ENCODE assay signal across 17 cellular contexts in genomic region chr3:154953538-154953937, GRCh38.
"Had no signal": no experiment of that assay in that cellular context is flagged by ENCODE, and none has a peak within 500 bp of the region (broad histone marks: within the 10 kb centered on the region; RNA-seq: fewer than 3 reads in every experiment).

No MANE protein-coding gene starts in this region.

- ATAC-seq: activated CD8-positive, alpha-beta memory T cell treated with anti-CD3 and anti-CD28 coated beads, Interleukin-2, amount 10 ng/mL, durations not matched to agents 7 days and 5 days; gastroesophageal sphincter; heart right ventricle; left lung had no signal

- H3K27me3 Mint-ChIP-seq: activated CD4-positive, alpha-beta memory T cell treated with anti-CD3 and anti-CD28 coated beads, Interleukin-2, amount 10 ng/mL, durations not matched to agents 7 days and 5 days; activated CD8-positive, alpha-beta memory T cell treated with anti-CD3 and anti-CD28 coated beads, Interleukin-2, amount 10 ng/mL, durations not matched to agents 7 days and 5 days; activated naive CD8-positive, alpha-beta T cell; stimulated activated naive CD8-positive, alpha-beta T cell treated with anti-CD3 and anti-CD28 coated beads, Interleukin-15, Interleukin-2, amounts not matched to agents 100 ng/mL and 50 ng/mL, for 24 hours had no signal

- H3K27ac Mint-ChIP-seq: activated CD4-positive, alpha-beta memory T cell treated with anti-CD3 and anti-CD28 coated beads, Interleukin-2, amount 10 ng/mL, durations not matched to agents 7 days and 5 days; activated CD8-positive, alpha-beta memory T cell treated with anti-CD3 and anti-CD28 coated beads, Interleukin-2, amount 10 ng/mL, durations not matched to agents 7 days and 5 days; activated naive CD8-positive, alpha-beta T cell; nephron; stimulated activated naive CD8-positive, alpha-beta T cell treated with anti-CD3 and anti-CD28 coated beads, Interleukin-15, Interleukin-2, amounts not matched to agents 100 ng/mL and 50 ng/mL, for 24 hours had no signal

- H3K9me3 ChIP-seq: vagina had no signal

- DNase-seq: activated CD4-positive, alpha-beta memory T cell treated with anti-CD3 and anti-CD28 coated beads, Interleukin-2, amount 10 ng/mL, durations not matched to agents 7 days and 5 days; activated CD4-positive, alpha-beta T cell treated with anti-CD3 and anti-CD28 coated beads for 48 hours; activated CD4-positive, CD25-positive, alpha-beta regulatory T cell; activated CD8-positive, alpha-beta memory T cell treated with anti-CD3 and anti-CD28 coated beads, Interleukin-2, amount 10 ng/mL, durations not matched to agents 7 days and 5 days; heart right ventricle; left lung; midbrain; nucleus accumbens; retina; stimulated activated CD4-positive, alpha-beta T cell treated with anti-CD3 and anti-CD28 coated beads, Interleukin-2, amount 100 ng/mL, for 24 hours; T-helper 9 cell had no signal

- H3K4me3 Mint-ChIP-seq: activated CD4-positive, alpha-beta memory T cell treated with anti-CD3 and anti-CD28 coated beads, Interleukin-2, amount 10 ng/mL, durations not matched to agents 7 days and 5 days; activated CD8-positive, alpha-beta memory T cell treated with anti-CD3 and anti-CD28 coated beads, Interleukin-2, amount 10 ng/mL, durations not matched to agents 7 days and 5 days; activated naive CD8-positive, alpha-beta T cell; nephron; stimulated activated naive CD8-positive, alpha-beta T cell treated with anti-CD3 and anti-CD28 coated beads, Interleukin-15, Interleukin-2, amounts not matched to agents 100 ng/mL and 50 ng/mL, for 24 hours had no signal

- H3K4me1 ChIP-seq: gastroesophageal sphincter, heart right ventricle, left lung, tibial nerve, vagina had no signal

- H3K27ac ChIP-seq: gastroesophageal sphincter, heart right ventricle, left lung, tibial nerve, vagina had no signal

- H3K36me3 ChIP-seq: gastroesophageal sphincter, heart right ventricle, left lung, tibial nerve, vagina had no signal

- H3K27me3 ChIP-seq: gastroesophageal sphincter, heart right ventricle, left lung, tibial nerve, vagina had no signal

- H3K36me3 Mint-ChIP-seq: activated CD8-positive, alpha-beta memory T cell treated with anti-CD3 and anti-CD28 coated beads, Interleukin-2, amount 10 ng/mL, durations not matched to agents 7 days and 5 days; activated naive CD8-positive, alpha-beta T cell had no signal

- H3K4me1 Mint-ChIP-seq: activated CD4-positive, alpha-beta memory T cell treated with anti-CD3 and anti-CD28 coated beads, Interleukin-2, amount 10 ng/mL, durations not matched to agents 7 days and 5 days; activated CD8-positive, alpha-beta memory T cell treated with anti-CD3 and anti-CD28 coated beads, Interleukin-2, amount 10 ng/mL, durations not matched to agents 7 days and 5 days; nephron had no signal

- H3K4me3 ChIP-seq: gastroesophageal sphincter, heart right ventricle, left lung, tibial nerve, vagina had no signal
